ENCODE assay signal across 12 cellular contexts in the genomic region with DNA sequence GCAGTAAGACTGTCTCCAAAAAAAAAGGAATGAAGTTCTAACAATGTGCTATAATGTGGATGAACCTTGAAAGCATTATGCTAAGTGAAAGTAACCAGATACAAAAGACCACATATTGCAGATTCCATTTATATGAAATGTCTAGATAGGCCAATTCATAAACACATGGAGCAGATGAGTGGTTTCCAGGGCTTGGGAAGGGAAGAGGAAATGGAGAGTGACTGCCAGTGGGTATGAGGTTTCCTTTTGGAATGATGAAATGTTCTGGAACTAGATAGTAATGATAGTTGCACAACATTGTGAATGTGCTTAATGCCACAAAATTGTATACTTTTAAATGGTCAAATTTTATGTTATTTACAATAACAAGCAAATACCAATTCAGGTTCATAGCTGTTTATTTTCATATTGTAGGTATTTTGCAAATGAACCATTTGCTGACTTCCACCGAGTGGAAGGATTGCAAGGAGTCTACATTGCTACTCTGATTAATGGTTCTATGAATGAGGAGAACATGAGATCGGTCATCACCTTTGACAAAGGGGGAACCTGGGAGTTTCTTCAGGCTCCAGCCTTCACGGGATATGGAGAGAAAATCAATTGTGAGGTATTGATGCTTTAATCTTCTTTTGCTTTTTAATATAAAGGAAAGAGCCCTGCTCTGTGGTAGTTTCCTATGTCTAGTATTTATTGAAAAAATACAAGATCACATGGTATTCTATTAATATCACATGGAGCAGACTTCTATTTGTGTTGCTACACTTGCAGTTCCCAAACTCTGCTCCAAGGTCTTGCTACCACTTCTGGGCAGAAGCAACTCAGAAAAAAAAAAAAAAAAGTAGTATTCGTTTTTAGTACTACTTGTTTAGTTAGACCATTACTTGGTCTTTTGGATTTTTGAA.
DNase-seq lines count a peak whose midpoint lies in the region; ATAC-seq and TF ChIP-seq lines count a peak whose summit lies in the region.
"Had no signal": no experiment of that assay in that cellular context is flagged by ENCODE, and none has a peak within 500 bp of the region (broad histone marks: within the 10 kb centered on the region; RNA-seq: fewer than 3 reads in every experiment).

No MANE protein-coding gene starts in this region.

- H3K27me3 Mint-ChIP-seq in CD14-positive monocyte (ENCODE audit: low read depth in 3 of 3), result peaks cover 0 to 4% (median 0%) of the 10 kb centered on the region in 3 donors

- peaks cover under 1 to 10% (median 6%) of the 10 kb centered on the region in 7 donors for H3K9me3 Mint-ChIP-seq in CD14-positive monocyte

- peaks cover 43% of the 10 kb centered on the region for H3K4me1 Mint-ChIP-seq in CD14-positive monocyte

- no peaks in the 10 kb centered on the region for H4K20me1 ChIP-seq in smooth muscle cell (ENCODE audit: low read depth)

- DNase-seq in CD14-positive monocyte (ENCODE audit: low spot score) (no peak), HS-5 (ENCODE audit: low read depth) (peak; percentile 68), astrocyte of the hippocampus (ENCODE audit: low read depth, low spot score) (peak; percentile 10), NOMO-1 treated with dmso at 0.1 percent for 144 hours (lab: John Stamatoyannopoulos, UW; ENCODE audit: unreplicated experiment) (no peak), smooth muscle cell (lab: John Stamatoyannopoulos, UW; ENCODE audit: unreplicated experiment) (no peak)
- DNase-seq: body of pancreas; KG1; NK-92 treated with Interleukin-12 subunit alpha and Interleukin-12 subunit beta, amount 100 ng/mL, for 24 hours; stimulated activated CD4-positive, alpha-beta T cell treated with anti-CD3 and anti-CD28 coated beads, Interleukin-2, amount 100 ng/mL, for 48 hours had no signal

- H3K36me3 ChIP-seq in liver (ENCODE audit: control insufficient read depth in 4 of 4, insufficient read depth in 3 of 4, low read depth in 1 of 4, low read length in 3 of 4) (peaks cover 3 to 61% (median 35%) of the 10 kb centered on the region in 4 donors), smooth muscle cell (ENCODE audit: low read depth) (no peaks in the 10 kb centered on the region)

- ATAC-seq in GM21576 (IDR thresholded peaks at IDR 0.05; ENCODE audit: unreplicated experiment) (no peak), GM18868 (IDR thresholded peaks at IDR 0.05; ENCODE audit: unreplicated experiment) (no peak)
- ATAC-seq: body of pancreas had no signal

- H3K27me3 ChIP-seq in liver (ENCODE audit: control insufficient read depth in 4 of 4, insufficient read depth in 4 of 4, low read length in 3 of 4), result no peaks in the 10 kb centered on the region
- no peaks in the 10 kb centered on the region for H3K27me3 ChIP-seq in smooth muscle cell (ENCODE audit: low read depth)
- H3K27me3 ChIP-seq: body of pancreas had no signal

- no peaks in the 10 kb centered on the region for H3K4me1 ChIP-seq in liver (ENCODE audit: control insufficient read depth in 4 of 4, insufficient read depth in 4 of 4, low read length in 3 of 4)
- no peaks in the 10 kb centered on the region for H3K4me1 ChIP-seq in smooth muscle cell (ENCODE audit: low read depth)
- H3K4me1 ChIP-seq: body of pancreas had no signal

- peak in 1 of 2 donors; percentile 12 for TF ChIP-seq RAD21 in liver (IDR thresholded peaks at IDR 0.05)

- peaks cover 86 to 91% of the 10 kb centered on the region in 2 donors for H3K36me3 Mint-ChIP-seq in CD14-positive monocyte

- intact Hi-C loops in CD14-positive monocyte (cut with micrococcal nuclease), result no loop called here

- peak overlapping the region in 4 of 7 donors; percentile 4 to 56 (median 35) for H3K27ac Mint-ChIP-seq in CD14-positive monocyte

- no peak overlapping the region for H3K4me3 Mint-ChIP-seq in CD14-positive monocyte

- H3K27ac ChIP-seq in liver (ENCODE audit: low read depth in 1 of 2, low read length in 2 of 2), result peak overlapping the region; percentile 32 to 58
- no peak overlapping the region for H3K27ac ChIP-seq in smooth muscle cell (ENCODE audit: low read depth)
- H3K27ac ChIP-seq: body of pancreas had no signal

- H2AFZ ChIP-seq in smooth muscle cell (ENCODE audit: low read depth), result no peak overlapping the region

- H3K9ac ChIP-seq in liver (ENCODE audit: low read depth in 1 of 2, low read length in 2 of 2) (no peak overlapping the region), smooth muscle cell (ENCODE audit: low read depth) (no peak overlapping the region)

- no peak overlapping the region for H3K4me3 ChIP-seq in liver (ENCODE audit: low read depth in 1 of 3, low read length in 3 of 3)
- no peak overlapping the region for H3K4me3 ChIP-seq in smooth muscle cell
- H3K4me3 ChIP-seq: body of pancreas had no signal

- TF ChIP-seq CTCF in CD14-positive monocyte (IDR thresholded peaks at IDR 0.05) (no peak), liver (IDR thresholded peaks at IDR 0.05; ENCODE audit: low read depth, low read length, missing input control) (no peak), smooth muscle cell (IDR thresholded peaks at IDR 0.05; ENCODE audit: borderline replicate concordance, insufficient read depth, poor library complexity, severe bottlenecking) (no peak)

- no peak overlapping the region for H3K4me2 ChIP-seq in smooth muscle cell

- 92% methylated on average over 4 of the region's 4 CpGs for WGBS in liver
- 98% methylated on average over 4 of the region's 4 CpGs for WGBS in smooth muscle cell (ENCODE audit: low lambda C conversion rate)

- H3F3A ChIP-seq in smooth muscle cell (ENCODE audit: low read depth), result no peaks in the 10 kb centered on the region

- no peaks in the 10 kb centered on the region for H3K79me2 ChIP-seq in smooth muscle cell (ENCODE audit: low read depth)

- H3K9me3 ChIP-seq in liver (ENCODE audit: control insufficient read depth in 4 of 4, low read length in 3 of 4) (peaks cover 0 to 2% (median 0%) of the 10 kb centered on the region in 4 donors), smooth muscle cell (replicated peaks; ENCODE audit: low read depth) (no peaks in the 10 kb centered on the region)

TF ChIP-seq in liver, 16 proteins besides CTCF, POLR2A, EP300 and RAD21:
- TF ChIP-seq TAF1 (conservative IDR thresholded peaks at IDR 0.05) (no peak), RXRA (IDR thresholded peaks at IDR 0.05) (no peak), EGR1 (IDR thresholded peaks at IDR 0.05; ENCODE audit: low read depth in 2 of 2) (no peak), FOXA1 (IDR thresholded peaks at IDR 0.05) (no peak), HNF4A (conservative IDR thresholded peaks at IDR 0.05) (no peak), NR2F2 (IDR thresholded peaks at IDR 0.05) (no peak), JUND (IDR thresholded peaks at IDR 0.05) (no peak), HNF4G (IDR thresholded peaks at IDR 0.05) (no peak), YY1 (IDR thresholded peaks at IDR 0.05) (peak; percentile 26), SP1 (IDR thresholded peaks at IDR 0.05) (no peak), GABPA (IDR thresholded peaks at IDR 0.05 in 1 of 2, conservative IDR thresholded peaks at IDR 0.05 in 1 of 2) (no peak), FOXA2 (IDR thresholded peaks at IDR 0.05) (no peak)
- TF ChIP-seq, protein P1, sequence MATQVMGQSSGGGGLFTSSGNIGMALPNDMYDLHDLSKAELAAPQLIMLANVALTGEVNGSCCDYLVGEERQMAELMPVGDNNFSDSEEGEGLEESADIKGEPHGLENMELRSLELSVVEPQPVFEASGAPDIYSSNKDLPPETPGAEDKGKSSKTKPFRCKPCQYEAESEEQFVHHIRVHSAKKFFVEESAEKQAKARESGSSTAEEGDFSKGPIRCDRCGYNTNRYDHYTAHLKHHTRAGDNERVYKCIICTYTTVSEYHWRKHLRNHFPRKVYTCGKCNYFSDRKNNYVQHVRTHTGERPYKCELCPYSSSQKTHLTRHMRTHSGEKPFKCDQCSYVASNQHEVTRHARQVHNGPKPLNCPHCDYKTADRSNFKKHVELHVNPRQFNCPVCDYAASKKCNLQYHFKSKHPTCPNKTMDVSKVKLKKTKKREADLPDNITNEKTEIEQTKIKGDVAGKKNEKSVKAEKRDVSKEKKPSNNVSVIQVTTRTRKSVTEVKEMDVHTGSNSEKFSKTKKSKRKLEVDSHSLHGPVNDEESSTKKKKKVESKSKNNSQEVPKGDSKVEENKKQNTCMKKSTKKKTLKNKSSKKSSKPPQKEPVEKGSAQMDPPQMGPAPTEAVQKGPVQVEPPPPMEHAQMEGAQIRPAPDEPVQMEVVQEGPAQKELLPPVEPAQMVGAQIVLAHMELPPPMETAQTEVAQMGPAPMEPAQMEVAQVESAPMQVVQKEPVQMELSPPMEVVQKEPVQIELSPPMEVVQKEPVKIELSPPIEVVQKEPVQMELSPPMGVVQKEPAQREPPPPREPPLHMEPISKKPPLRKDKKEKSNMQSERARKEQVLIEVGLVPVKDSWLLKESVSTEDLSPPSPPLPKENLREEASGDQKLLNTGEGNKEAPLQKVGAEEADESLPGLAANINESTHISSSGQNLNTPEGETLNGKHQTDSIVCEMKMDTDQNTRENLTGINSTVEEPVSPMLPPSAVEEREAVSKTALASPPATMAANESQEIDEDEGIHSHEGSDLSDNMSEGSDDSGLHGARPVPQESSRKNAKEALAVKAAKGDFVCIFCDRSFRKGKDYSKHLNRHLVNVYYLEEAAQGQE (IDR thresholded peaks at IDR 0.05), result no peak
- TF ChIP-seq, protein P2, sequence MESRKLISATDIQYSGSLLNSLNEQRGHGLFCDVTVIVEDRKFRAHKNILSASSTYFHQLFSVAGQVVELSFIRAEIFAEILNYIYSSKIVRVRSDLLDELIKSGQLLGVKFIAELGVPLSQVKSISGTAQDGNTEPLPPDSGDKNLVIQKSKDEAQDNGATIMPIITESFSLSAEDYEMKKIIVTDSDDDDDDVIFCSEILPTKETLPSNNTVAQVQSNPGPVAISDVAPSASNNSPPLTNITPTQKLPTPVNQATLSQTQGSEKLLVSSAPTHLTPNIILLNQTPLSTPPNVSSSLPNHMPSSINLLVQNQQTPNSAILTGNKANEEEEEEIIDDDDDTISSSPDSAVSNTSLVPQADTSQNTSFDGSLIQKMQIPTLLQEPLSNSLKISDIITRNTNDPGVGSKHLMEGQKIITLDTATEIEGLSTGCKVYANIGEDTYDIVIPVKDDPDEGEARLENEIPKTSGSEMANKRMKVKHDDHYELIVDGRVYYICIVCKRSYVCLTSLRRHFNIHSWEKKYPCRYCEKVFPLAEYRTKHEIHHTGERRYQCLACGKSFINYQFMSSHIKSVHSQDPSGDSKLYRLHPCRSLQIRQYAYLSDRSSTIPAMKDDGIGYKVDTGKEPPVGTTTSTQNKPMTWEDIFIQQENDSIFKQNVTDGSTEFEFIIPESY (IDR thresholded peaks at IDR 0.05), result no peak
- TF ChIP-seq, protein P3, sequence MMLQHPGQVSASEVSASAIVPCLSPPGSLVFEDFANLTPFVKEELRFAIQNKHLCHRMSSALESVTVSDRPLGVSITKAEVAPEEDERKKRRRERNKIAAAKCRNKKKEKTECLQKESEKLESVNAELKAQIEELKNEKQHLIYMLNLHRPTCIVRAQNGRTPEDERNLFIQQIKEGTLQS (IDR thresholded peaks at IDR 0.05), result peak; percentile 37
- TF ChIP-seq, protein P4, sequence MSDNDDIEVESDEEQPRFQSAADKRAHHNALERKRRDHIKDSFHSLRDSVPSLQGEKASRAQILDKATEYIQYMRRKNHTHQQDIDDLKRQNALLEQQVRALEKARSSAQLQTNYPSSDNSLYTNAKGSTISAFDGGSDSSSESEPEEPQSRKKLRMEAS (IDR thresholded peaks at IDR 0.05), result peak; percentile 21

Comparison
In these comparisons a context has a peak if more than half of its experiments do, and no peak if none do; other contexts are left out.
1. DNase-seq: peak in HS-5 (single experiment) and astrocyte of the hippocampus (single experiment); none in CD14-positive monocyte (single experiment), NOMO-1 treated with dmso at 0.1 percent for 144 hours (single experiment) and smooth muscle cell (single experiment).